Comparison of ENCODE assay signal across 8 cellular contexts in the genomic region with DNA sequence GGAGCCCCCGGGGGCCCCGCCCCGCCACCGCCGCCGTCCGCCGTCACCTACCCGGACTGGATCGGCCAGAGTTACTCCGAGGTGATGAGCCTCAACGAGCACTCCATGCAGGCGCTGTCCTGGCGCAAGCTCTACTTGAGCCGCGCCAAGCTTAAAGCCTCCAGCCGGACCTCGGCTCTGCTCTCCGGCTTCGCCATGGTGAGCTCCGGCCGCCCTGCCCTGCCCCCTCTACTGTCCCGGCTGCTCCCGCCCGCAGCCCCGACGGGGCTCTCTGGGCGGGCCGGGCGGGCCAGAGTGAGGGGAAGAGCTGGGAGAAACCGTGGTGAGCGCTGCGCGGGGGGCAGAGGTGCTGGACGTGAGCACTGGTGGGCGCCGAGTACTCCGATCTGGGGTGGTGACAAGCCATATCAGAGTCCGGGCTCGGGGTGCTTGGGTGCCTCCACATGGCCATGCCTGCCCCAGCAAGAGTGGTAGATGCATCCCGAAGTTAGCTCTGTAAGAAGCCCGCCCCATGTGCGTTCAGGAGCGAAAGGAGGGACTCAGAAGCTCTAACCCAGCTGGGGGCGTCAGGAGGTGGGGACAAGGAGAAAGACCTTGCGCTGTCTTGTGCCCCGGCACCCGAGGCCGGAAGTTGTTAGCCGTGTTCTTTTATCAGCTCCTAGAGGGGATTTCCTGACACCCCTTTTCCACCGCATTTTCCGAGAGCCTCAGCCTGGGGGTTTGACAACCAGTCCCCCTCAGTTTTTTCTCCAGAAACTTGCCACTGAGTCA. TPM values are rescaled to one million over a fixed set of nuclear protein-coding genes. Genes with fewer than 3 reads are reported as not detected.
DNase-seq lines count a peak whose midpoint lies in the region; ATAC-seq and TF ChIP-seq lines count a peak whose summit lies in the region.

No MANE protein-coding gene starts in this region.

- no peaks in the 10 kb centered on the region for H3K27me3 ChIP-seq in hepatocyte
- H3K27me3 ChIP-seq in gastrocnemius medialis: no peaks in the 10 kb centered on the region

- H3K4me3 ChIP-seq in hepatocyte (peak overlapping the region; percentile 93), gastrocnemius medialis (peak overlapping the region; percentile 72 to 86 (median 80))

- no peaks in the 10 kb centered on the region for H3K9me2 ChIP-seq in hepatocyte (replicated peaks; ENCODE audit: insufficient read depth)

- TF ChIP-seq CTCF in hepatocyte (IDR thresholded peaks at IDR 0.05; ENCODE audit: poor library complexity) (no peak), gastrocnemius medialis (IDR thresholded peaks at IDR 0.05 in 4 of 5, conservative IDR thresholded peaks at IDR 0.05 in 1 of 5) (peak in 2 of 5 experiments; percentile 5)

- H3K27me3 Mint-ChIP-seq in IgD-negative memory B cell (no peaks in the 10 kb centered on the region), T-helper 17 cell (no peaks in the 10 kb centered on the region)

- peak; percentile 46 for ATAC-seq in GM21528 (IDR thresholded peaks at IDR 0.05; ENCODE audit: low FRiP score, unreplicated experiment)
- peak; percentile 51 for ATAC-seq in T-helper 17 cell
- peak; percentile 53 to 57 for ATAC-seq in gastrocnemius medialis

- intact Hi-C loops in gastrocnemius medialis (cut with DNase I; ENCODE audit: low total_unique reads): loop anchor here (1.0 to 5.0 kb wide), 5 partner anchors 47 to 1335 kb away; partner anchors contain the start of genes RNU4-1 and RNU4-2

- peak overlapping the region; percentile 98 for H3K4me2 ChIP-seq in hepatocyte

- peaks cover 38 to 50% (median 47%) of the 10 kb centered on the region in 3 donors for H3K4me1 Mint-ChIP-seq in IgD-negative memory B cell
- peaks cover 38% of the 10 kb centered on the region for H3K4me1 Mint-ChIP-seq in T-helper 17 cell

- H3K4me1 ChIP-seq in hepatocyte (ENCODE audit: insufficient read depth): peaks cover 26% of the 10 kb centered on the region
- peaks cover 49 to 60% of the 10 kb centered on the region in 2 donors for H3K4me1 ChIP-seq in gastrocnemius medialis

- no peaks in the 10 kb centered on the region for H3K36me3 Mint-ChIP-seq in IgD-negative memory B cell
- H3K36me3 Mint-ChIP-seq in T-helper 17 cell (ENCODE audit: low read depth): peaks cover 5% of the 10 kb centered on the region

- H2AFZ ChIP-seq in hepatocyte: peak overlapping the region; percentile 84

- TF ChIP-seq POLR2A in gastrocnemius medialis (IDR thresholded peaks at IDR 0.05): no peak

- H4K20me1 ChIP-seq in hepatocyte (ENCODE audit: insufficient read depth, poor library complexity, severe bottlenecking): no peaks in the 10 kb centered on the region

- DNase-seq in ELF-1 (ENCODE audit: low read depth, low spot score) (peak; percentile 72), T-helper 17 cell (peak; percentile 62 to 82 (median 64)), hepatocyte (ENCODE audit: low spot score) (peak; percentile 78), gastrocnemius medialis (peak; percentile 34 to 54), SKM-1 (lab: John Stamatoyannopoulos, UW; ENCODE audit: unreplicated experiment) (no peak)

- H3K27ac Mint-ChIP-seq in IgD-negative memory B cell: peak overlapping the region; percentile 96 to 100 (median 97)
- peak overlapping the region; percentile 96 for H3K27ac Mint-ChIP-seq in T-helper 17 cell

- H3K9me3 ChIP-seq in T-helper 17 cell (ENCODE audit: control insufficient read depth, low read length, poor library complexity, severe bottlenecking): no peaks in the 10 kb centered on the region
- no peaks in the 10 kb centered on the region for H3K9me3 ChIP-seq in hepatocyte (ENCODE audit: low read depth)
- no peaks in the 10 kb centered on the region for H3K9me3 ChIP-seq in gastrocnemius medialis

- no peaks in the 10 kb centered on the region for H3K36me3 ChIP-seq in hepatocyte (replicated peaks; ENCODE audit: insufficient read depth, low read depth)
- no peaks in the 10 kb centered on the region for H3K36me3 ChIP-seq in gastrocnemius medialis

- H3K4me3 Mint-ChIP-seq in IgD-negative memory B cell (peak overlapping the region; percentile 92 to 98 (median 98)), T-helper 17 cell (peak overlapping the region; percentile 95)

- no peaks in the 10 kb centered on the region for H3K9me3 Mint-ChIP-seq in IgD-negative memory B cell

- in situ Hi-C loops in gastrocnemius medialis (cut with MboI; ENCODE audit: low sequenced_read_pairs in 4 of 4): loop anchor here in 2 of 4 donors (10.0 kb wide), 2 partner anchors 52 to 72 kb away; no protein-coding TSS in a partner anchor

- H3K79me2 ChIP-seq in hepatocyte: peaks cover 44% of the 10 kb centered on the region

- H3K27ac ChIP-seq in angular gyrus (ENCODE audit: low read depth, low read length) (peak overlapping the region; percentile 4), hepatocyte (peak overlapping the region; percentile 99), gastrocnemius medialis (peak overlapping the region; percentile 93 to 96 (median 96))

- 0% methylated on average over 25 of the region's 52 CpGs for WGBS in hepatocyte (ENCODE audit: low lambda C conversion rate, missing lambda C conversion rate)

RNA-seq across cellular contexts. Expression of gene ORAI1, which starts 0.7 kb away (rescaled TPM):
- polyA plus RNA-seq in IgD-negative memory B cell: 109 TPM
- 10 to 100 TPM; 51.3 to 52.0 TPM for total RNA-seq in T-helper 17 cell
- total RNA-seq in hepatocyte: 15.0 and 16.2 TPM in 2 replicates
- 30.9 and 39.1 TPM in 2 replicates for polyA plus RNA-seq in hepatocyte
- total RNA-seq in gastrocnemius medialis: 10 to 100 TPM in 3 of 4 donors, 1 to 10 TPM in 1; 9.9 to 29.0 (median 16.4) TPM

RNA-seq across cellular contexts. Expression of gene MORN3, which starts 42.4 kb away (rescaled TPM):
- polyA plus RNA-seq in IgD-negative memory B cell: 0.24 TPM
- 1 to 10 TPM; 8.5 to 9.5 TPM for total RNA-seq in T-helper 17 cell
- 0.27 and 0.68 TPM in 2 replicates for total RNA-seq in hepatocyte
- polyA plus RNA-seq in hepatocyte: 0.10 and 1.3 TPM in 2 replicates
- not detected for total RNA-seq in gastrocnemius medialis

RNA-seq across cellular contexts. Expression of gene KDM2B, which starts 46.2 kb away (rescaled TPM):
- polyA plus RNA-seq in IgD-negative memory B cell: 49.0 TPM
- 10 to 100 TPM; 87.6 to 94.0 TPM for total RNA-seq in T-helper 17 cell
- total RNA-seq in hepatocyte: 18.8 and 22.7 TPM in 2 replicates
- polyA plus RNA-seq in hepatocyte: 13.6 and 18.9 TPM in 2 replicates
- 1 to 10 TPM; 4.8 to 9.4 (median 8.3) TPM for total RNA-seq in gastrocnemius medialis

Comparison
In these comparisons a context has a peak if more than half of its experiments do, and no peak if none do; other contexts are left out.
1. H3K27ac ChIP-seq: peak in every context shown above with its lines; median percentile 99 in hepatocyte; 96 in gastrocnemius medialis; 4 in angular gyrus.